Comparison of ENCODE assay signal across 32 cellular contexts in the genomic region with DNA sequence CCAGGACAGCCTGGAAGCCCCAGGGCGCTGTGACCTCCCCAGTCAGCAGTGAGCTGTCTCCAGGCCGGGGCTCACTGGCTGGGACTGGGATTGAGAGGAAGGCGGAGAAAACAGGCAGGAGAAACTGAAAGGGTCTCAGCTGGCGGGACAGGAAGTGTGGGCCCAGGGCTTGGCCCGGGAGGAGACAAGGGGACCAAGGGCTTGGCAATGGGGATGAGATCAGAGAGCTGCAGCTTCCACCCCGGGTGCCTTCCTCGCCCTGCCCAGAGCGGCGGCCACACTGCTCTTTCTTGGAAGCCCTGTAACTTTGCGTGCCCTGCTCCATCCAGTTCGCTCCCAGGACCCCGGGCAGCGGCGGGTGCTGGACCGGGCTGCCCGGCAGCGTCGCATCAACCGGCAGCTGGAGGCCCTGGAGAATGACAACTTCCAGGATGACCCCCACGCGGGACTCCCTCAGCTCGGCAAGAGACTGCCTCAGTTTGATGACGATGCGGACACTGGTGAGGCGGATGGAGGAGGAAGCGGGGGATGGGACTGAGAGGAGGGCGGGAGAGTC. TPM values are rescaled to one million over a fixed set of nuclear protein-coding genes. Genes with fewer than 3 reads are reported as not detected.
"Had no signal": no experiment of that assay in that cellular context is flagged by ENCODE, and none has a peak within 500 bp of the region (broad histone marks: within the 10 kb centered on the region; RNA-seq: fewer than 3 reads in every experiment).

No MANE protein-coding gene starts in this region.

- H3K4me3 Mint-ChIP-seq: activated CD4-positive, alpha-beta T cell treated with anti-CD3 and anti-CD28 coated beads for 36 hours; activated naive CD4-positive, alpha-beta T cell treated with anti-CD3 and anti-CD28 coated beads, Interleukin-2, amount 50 U/mL, for 24 hours; activated T-cell treated with anti-CD3 and anti-CD28 coated beads, Interleukin-2, amount 50 U/mL, for 24 hours; T-helper 2 cell treated with Interferon-gamma antibody and Interleukin-4, amounts not matched to agents 5 μg/mL and 100 μg/mL, for 36 hours had no signal

- H3K9me3 ChIP-seq: breast epithelium, gastrocnemius medialis, neutrophil, pancreas, testis, transverse colon had no signal

- FAIRE-seq: endometrium, keratinocyte, pancreas had no signal

- H3K27ac ChIP-seq: breast epithelium, gastrocnemius medialis, neutrophil, pancreas, testis, transverse colon had no signal

- H3K27me3 Mint-ChIP-seq: activated CD4-positive, alpha-beta T cell treated with anti-CD3 and anti-CD28 coated beads for 36 hours; activated naive CD4-positive, alpha-beta T cell treated with anti-CD3 and anti-CD28 coated beads, Interleukin-2, amount 50 U/mL, for 24 hours; activated T-cell treated with anti-CD3 and anti-CD28 coated beads, Interleukin-2, amount 50 U/mL, for 24 hours had no signal

- H3K36me3 ChIP-seq: breast epithelium had no signal

- H3K27ac Mint-ChIP-seq: activated CD4-positive, alpha-beta T cell treated with anti-CD3 and anti-CD28 coated beads for 36 hours; activated naive CD4-positive, alpha-beta T cell treated with anti-CD3 and anti-CD28 coated beads, Interleukin-2, amount 50 U/mL, for 24 hours; activated T-cell treated with anti-CD3 and anti-CD28 coated beads, Interleukin-2, amount 50 U/mL, for 24 hours; nephron; T-helper 2 cell treated with Interferon-gamma antibody and Interleukin-4, amounts not matched to agents 5 μg/mL and 100 μg/mL, for 36 hours had no signal

- H3K9me3 Mint-ChIP-seq: activated naive CD4-positive, alpha-beta T cell treated with anti-CD3 and anti-CD28 coated beads, Interleukin-2, amount 50 U/mL, for 24 hours; activated T-cell treated with anti-CD3 and anti-CD28 coated beads, Interleukin-2, amount 50 U/mL, for 24 hours; nephron; T-helper 2 cell treated with Interferon-gamma antibody and Interleukin-4, amounts not matched to agents 5 μg/mL and 100 μg/mL, for 36 hours had no signal

- ATAC-seq: activated CD4-positive, alpha-beta T cell treated with anti-CD3 and anti-CD28 coated beads for 36 hours; gastrocnemius medialis; left cardiac atrium; left ventricle myocardium superior; pancreas; right cardiac atrium; stimulated activated naive CD8-positive, alpha-beta T cell treated with anti-CD3 and anti-CD28 coated beads, Interleukin-15, Interleukin-2, amounts not matched to agents 100 U/mL and 50 U/mL, for 24 hours had no signal

- DNase-seq: activated CD4-positive, alpha-beta T cell treated with anti-CD3 and anti-CD28 coated beads for 36 hours; activated CD4-positive, alpha-beta T cell treated with anti-CD3 and anti-CD28 coated beads, Interleukin-2, amount 50 U/mL, for 4 hours; activated CD4-positive, CD25-positive, alpha-beta regulatory T cell; activated CD8-positive, alpha-beta memory T cell treated with anti-CD3 and anti-CD28 coated beads for 24 hours; activated CD8-positive, alpha-beta memory T cell treated with anti-CD3 and anti-CD28 coated beads, Interleukin-2, amount 50 U/mL, for 48 hours; activated gamma-delta T cell treated with Interleukin-2 at 50 U/mL for 16 hours; activated T-cell treated with anti-CD3 and anti-CD28 coated beads, Interleukin-2, amount 50 U/mL, for 24 hours; central memory CD4-positive, alpha-beta T cell; dermis blood vessel endothelial cell; effector CD4-positive, alpha-beta T cell; gastrocnemius medialis; glutamatergic neuron; left cardiac atrium; left ventricle myocardium superior; stimulated activated CD4-positive, alpha-beta T cell treated with anti-CD3 and anti-CD28 coated beads, Interleukin-2, amount 100 ng/mL, for 48 hours; stimulated activated naive CD8-positive, alpha-beta T cell treated with anti-CD3 and anti-CD28 coated beads, Interleukin-15, Interleukin-2, amounts not matched to agents 100 U/mL and 50 U/mL, for 24 hours; T-helper 1 cell; testis; transverse colon had no signal

- H3K4me3 ChIP-seq: breast epithelium, gastrocnemius medialis, pancreas, testis, transverse colon had no signal

- H3K27me3 ChIP-seq: breast epithelium, gastrocnemius medialis, neutrophil, pancreas, testis, transverse colon had no signal

RNA-seq across cellular contexts. Expression of gene MOGAT3, which starts 21.5 kb away (rescaled TPM):
- total RNA-seq: activated CD4-positive, alpha-beta T cell treated with anti-CD3 and anti-CD28 coated beads for 36 hours; dermis blood vessel endothelial cell; epithelial cell of proximal tubule; gastrocnemius medialis; left cardiac atrium; left ventricle myocardium superior; lung microvascular endothelial cell; pancreas; right cardiac atrium; skeletal muscle tissue; testis; urinary bladder had no signal
- polyA plus RNA-seq: keratinocyte, pancreas, right cardiac atrium, urinary bladder had no signal
